ENCODE assay signal across 1 cellular context in the genomic region with DNA sequence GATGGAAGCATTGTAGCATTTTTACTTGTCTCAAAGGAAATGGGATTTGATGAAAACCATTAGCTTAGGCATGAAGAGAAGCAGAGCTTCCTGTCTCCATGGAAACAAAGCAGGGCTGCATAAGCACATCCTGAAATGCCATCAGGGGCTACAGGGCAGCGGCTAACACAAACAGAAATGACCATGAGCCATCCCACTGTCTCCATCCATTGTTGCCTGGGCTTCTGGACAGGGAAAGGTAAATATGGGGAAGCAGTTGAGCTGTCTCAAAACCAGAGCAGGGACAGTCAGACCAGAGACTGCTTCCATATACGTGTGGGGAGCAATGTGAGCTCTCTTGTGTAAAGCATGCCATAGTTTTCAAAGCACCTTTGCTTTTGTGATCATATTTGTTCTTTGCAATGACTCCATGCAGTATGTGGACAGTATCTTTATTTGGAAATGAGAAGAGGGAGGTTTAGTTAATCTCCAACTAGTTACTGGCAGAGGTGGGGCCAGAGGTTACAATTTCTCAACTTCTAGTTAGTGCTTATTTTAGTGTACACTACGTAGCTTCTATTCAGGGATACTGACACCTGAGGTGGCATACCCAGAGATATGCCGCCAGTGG.
TF ChIP-seq lines count a peak whose summit lies in the region.

No MANE protein-coding gene starts in this region.

TF ChIP-seq in HepG2, 621 proteins besides CTCF, POLR2A, EP300 and RAD21 (continued from another document and continues in another):
- TF ChIP-seq SOX13 (IDR thresholded peaks at IDR 0.05) (no peak; the same call in 1 of the 2 replicates), SOX13 (CRISPR knock-in tag; conservative IDR thresholded peaks at IDR 0.05 in 1 of 2, IDR thresholded peaks at IDR 0.05 in 1 of 2) (peak in 1 of 2 experiments; percentile 49; a peak in 2 of 4 replicates), ZNF549 (CRISPR knock-in tag; IDR thresholded peaks at IDR 0.05) (no peak), AHDC1 (CRISPR knock-in tag; IDR thresholded peaks at IDR 0.05; ENCODE audit: borderline replicate concordance) (0 out of 2 replicates have a peak, but pooled peaks have one; percentile 36), SSRP1 (CRISPR knock-in tag; IDR thresholded peaks at IDR 0.05) (no peak), HINFP (CRISPR knock-in tag; IDR thresholded peaks at IDR 0.05; ENCODE audit: low read depth) (no peak), ZFY (CRISPR knock-in tag; IDR thresholded peaks at IDR 0.05) (no peak), ZC3H4 (CRISPR knock-in tag; IDR thresholded peaks at IDR 0.05; ENCODE audit: borderline replicate concordance) (no peak), PLSCR1 (CRISPR knock-in tag; IDR thresholded peaks at IDR 0.05; ENCODE audit: borderline replicate concordance) (no peak), ETV5 (CRISPR knock-in tag; IDR thresholded peaks at IDR 0.05; ENCODE audit: borderline replicate concordance) (no peak), REST (IDR thresholded peaks at IDR 0.05; ENCODE audit: borderline replicate concordance in 1 of 2, low read depth in 1 of 2, low read length in 2 of 2) (no peak), ZNF766 (CRISPR knock-in tag; IDR thresholded peaks at IDR 0.05; ENCODE audit: borderline replicate concordance) (no peak), U2AF2 (IDR thresholded peaks at IDR 0.05; ENCODE audit: low read depth, low read length) (no peak), ZBTB40 (IDR thresholded peaks at IDR 0.05) (no peak), ZBTB40 (CRISPR knock-in tag; IDR thresholded peaks at IDR 0.05) (no peak), MTF1 (CRISPR knock-in tag; IDR thresholded peaks at IDR 0.05) (no peak), REXO4 (CRISPR knock-in tag; IDR thresholded peaks at IDR 0.05; ENCODE audit: borderline replicate concordance) (no peak), FOXJ3 (CRISPR knock-in tag; IDR thresholded peaks at IDR 0.05; ENCODE audit: borderline replicate concordance) (no peak), TRIM24 (CRISPR knock-in tag; IDR thresholded peaks at IDR 0.05) (no peak), FOXK1 (CRISPR knock-in tag; IDR thresholded peaks at IDR 0.05; ENCODE audit: borderline replicate concordance, low read depth) (no peak), FOSL2 (CRISPR knock-in tag; IDR thresholded peaks at IDR 0.05) (0 out of 2 replicates have a peak, but pooled peaks have one; percentile 14), TBX3 (IDR thresholded peaks at IDR 0.05; ENCODE audit: borderline replicate concordance) (no peak), SPEN (CRISPR knock-in tag; IDR thresholded peaks at IDR 0.05; ENCODE audit: low read depth) (no peak), HOXA9 (CRISPR knock-in tag; IDR thresholded peaks at IDR 0.05; ENCODE audit: borderline replicate concordance) (no peak), ZSCAN25 (CRISPR knock-in tag; IDR thresholded peaks at IDR 0.05) (peak; percentile 35; the same call in 1 of the 2 replicates), ZNF510 (CRISPR knock-in tag; IDR thresholded peaks at IDR 0.05; ENCODE audit: low read depth) (no peak), NCOA2 (CRISPR knock-in tag; IDR thresholded peaks at IDR 0.05) (peak; percentile 27; the same call in 1 of the 2 replicates), SOX5 (CRISPR knock-in tag; IDR thresholded peaks at IDR 0.05; ENCODE audit: borderline replicate concordance) (peak; percentile 76), ZNF12 (CRISPR knock-in tag; IDR thresholded peaks at IDR 0.05) (no peak)
- TF ChIP-seq, protein P1, sequence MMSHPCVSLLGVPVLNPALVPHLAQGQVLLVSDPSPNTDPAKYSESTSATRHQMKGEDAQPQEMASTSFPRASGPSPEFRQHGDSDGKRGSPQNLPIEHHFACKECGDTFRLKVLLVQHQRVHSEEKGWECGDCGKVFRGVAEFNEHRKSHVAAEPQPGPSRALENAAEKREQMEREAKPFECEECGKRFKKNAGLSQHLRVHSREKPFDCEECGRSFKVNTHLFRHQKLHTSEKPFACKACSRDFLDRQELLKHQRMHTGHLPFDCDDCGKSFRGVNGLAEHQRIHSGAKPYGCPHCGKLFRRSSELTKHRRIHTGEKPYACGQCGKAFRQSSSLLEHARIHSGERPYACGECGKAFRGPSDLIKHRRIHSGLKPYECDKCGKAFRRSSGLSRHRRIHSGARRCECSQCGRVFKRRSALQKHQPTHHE (CRISPR knock-in tag; IDR thresholded peaks at IDR 0.05; ENCODE audit: borderline replicate concordance): no peak
- TF ChIP-seq, protein P2, sequence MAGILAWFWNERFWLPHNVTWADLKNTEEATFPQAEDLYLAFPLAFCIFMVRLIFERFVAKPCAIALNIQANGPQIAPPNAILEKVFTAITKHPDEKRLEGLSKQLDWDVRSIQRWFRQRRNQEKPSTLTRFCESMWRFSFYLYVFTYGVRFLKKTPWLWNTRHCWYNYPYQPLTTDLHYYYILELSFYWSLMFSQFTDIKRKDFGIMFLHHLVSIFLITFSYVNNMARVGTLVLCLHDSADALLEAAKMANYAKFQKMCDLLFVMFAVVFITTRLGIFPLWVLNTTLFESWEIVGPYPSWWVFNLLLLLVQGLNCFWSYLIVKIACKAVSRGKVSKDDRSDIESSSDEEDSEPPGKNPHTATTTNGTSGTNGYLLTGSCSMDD (CRISPR knock-in tag; IDR thresholded peaks at IDR 0.05): no peak
